Comparison of ENCODE assay signal across 19 cellular contexts in genomic region chr1:3013371-3014038, GRCh38. TPM values are rescaled to one million over a fixed set of nuclear protein-coding genes. Genes with fewer than 3 reads are reported as not detected.
DNase-seq lines count a peak whose midpoint lies in the region; ATAC-seq, FAIRE-seq and TF ChIP-seq lines count a peak whose summit lies in the region.
"Had no signal": no experiment of that assay in that cellular context is flagged by ENCODE, and none has a peak within 500 bp of the region (broad histone marks: within the 10 kb centered on the region; RNA-seq: fewer than 3 reads in every experiment).

No MANE protein-coding gene starts in this region.

- H3K4me2 ChIP-seq in osteoblast (ENCODE audit: insufficient read depth, low read length): no peak overlapping the region
- H3K4me2 ChIP-seq in Karpas-422 (ENCODE audit: low read depth, low read length, poor library complexity, severe bottlenecking): no peak overlapping the region

- H3K9me3 Mint-ChIP-seq in natural killer cell treated with Interleukin-12 subunit alpha and Interleukin-12 subunit beta and Interleukin-15 and Interleukin-18, amount 100 ng/mL, for 72 hours: no peaks in the 10 kb centered on the region
- H3K9me3 Mint-ChIP-seq in natural killer cell: no peaks in the 10 kb centered on the region

- H3K9me3 ChIP-seq in kidney (ENCODE audit: control insufficient read depth in 1 of 2, low read length in 2 of 2) (no peaks in the 10 kb centered on the region), osteoblast (ENCODE audit: low read depth, low read length) (no peaks in the 10 kb centered on the region), Karpas-422 (ENCODE audit: low read length) (no peaks in the 10 kb centered on the region)

- H3K36me3 ChIP-seq in kidney (ENCODE audit: control insufficient read depth in 1 of 2, insufficient read depth in 2 of 2, low read length in 2 of 2): no peaks in the 10 kb centered on the region
- H3K36me3 ChIP-seq in osteoblast (ENCODE audit: insufficient read depth, low read length): no peaks in the 10 kb centered on the region
- no peaks in the 10 kb centered on the region for H3K36me3 ChIP-seq in Karpas-422 (ENCODE audit: insufficient read depth, low read length)

- no peak for TF ChIP-seq CTCF in natural killer cell (IDR thresholded peaks at IDR 0.05)
- no peak for TF ChIP-seq CTCF in kidney (IDR thresholded peaks at IDR 0.05; ENCODE audit: borderline replicate concordance, extremely low read depth, insufficient read depth)
- TF ChIP-seq CTCF in osteoblast (IDR thresholded peaks at IDR 0.05; ENCODE audit: extremely low read depth, low read depth, low read length): no peak
- no peak for TF ChIP-seq CTCF in GM13976 (IDR thresholded peaks at IDR 0.05; ENCODE audit: borderline replicate concordance, control extremely low read depth, extremely low read depth, insufficient read depth, missing control alignments)

- no peak for ATAC-seq in natural killer cell treated with Interleukin-12 subunit alpha and Interleukin-12 subunit beta and Interleukin-15 and Interleukin-18, amount 100 ng/mL, for 72 hours
- no peak for ATAC-seq in natural killer cell

- H3K4me1 ChIP-seq in kidney (ENCODE audit: control insufficient read depth in 1 of 2, insufficient read depth in 1 of 2, low read depth in 1 of 2, low read length in 2 of 2): no peaks in the 10 kb centered on the region
- H3K4me1 ChIP-seq in osteoblast (ENCODE audit: insufficient read depth, low read length): no peaks in the 10 kb centered on the region
- no peaks in the 10 kb centered on the region for H3K4me1 ChIP-seq in Karpas-422 (ENCODE audit: low read length)

- in situ Hi-C loops in GM13976 (cut with MboI; ENCODE audit: low sequenced_read_pairs, unreplicated experiment): no loop called here

- H3K79me2 ChIP-seq in osteoblast (ENCODE audit: insufficient read depth, low read length) (no peaks in the 10 kb centered on the region), Karpas-422 (ENCODE audit: low read length) (no peaks in the 10 kb centered on the region)

- H3K4me1 Mint-ChIP-seq in natural killer cell treated with Interleukin-12 subunit alpha and Interleukin-12 subunit beta and Interleukin-15 and Interleukin-18, amount 100 ng/mL, for 72 hours (ENCODE audit: low read depth in 2 of 2): peaks cover 0 to 4% of the 10 kb centered on the region in 2 donors
- peaks cover 0 to 6% of the 10 kb centered on the region in 2 donors for H3K4me1 Mint-ChIP-seq in natural killer cell
- H3K4me1 Mint-ChIP-seq: CD14-positive monocyte had no signal

- FAIRE-seq in kidney (lab: Jason Lieb, UNC): no peak
- FAIRE-seq: GM12892 had no signal

- no peaks in the 10 kb centered on the region for H3K36me3 Mint-ChIP-seq in natural killer cell treated with Interleukin-12 subunit alpha and Interleukin-12 subunit beta and Interleukin-15 and Interleukin-18, amount 100 ng/mL, for 72 hours
- H3K36me3 Mint-ChIP-seq in natural killer cell: no peaks in the 10 kb centered on the region
- H3K36me3 Mint-ChIP-seq: CD14-positive monocyte had no signal

- no peak overlapping the region for H2AFZ ChIP-seq in osteoblast (ENCODE audit: low read length)
- H2AFZ ChIP-seq in Karpas-422 (ENCODE audit: low read length): no peak overlapping the region

- peaks cover 7 to 8% of the 10 kb centered on the region in 2 donors for H3K27me3 Mint-ChIP-seq in natural killer cell treated with Interleukin-12 subunit alpha and Interleukin-12 subunit beta and Interleukin-15 and Interleukin-18, amount 100 ng/mL, for 72 hours
- H3K27me3 Mint-ChIP-seq in natural killer cell (ENCODE audit: low read depth in 2 of 2): peaks cover 0 to 8% of the 10 kb centered on the region in 2 donors

- H3K27me3 ChIP-seq in osteoblast (ENCODE audit: insufficient read depth, low read length) (no peaks in the 10 kb centered on the region), Karpas-422 (ENCODE audit: low read length) (no peaks in the 10 kb centered on the region)

- intact Hi-C loops in natural killer cell (cut with micrococcal nuclease) (loop anchor here (2.0 kb wide), 1 partner anchor 411 kb away; no protein-coding TSS in a partner anchor), kidney (cut with DNase I) (loop anchor here (10.0 kb wide), 1 partner anchor 411 kb away; no protein-coding TSS in a partner anchor)

- DNase-seq in natural killer cell treated with Interleukin-12 subunit alpha and Interleukin-12 subunit beta and Interleukin-15 and Interleukin-18, amount 100 ng/mL, for 72 hours (ENCODE audit: low spot score): peak; percentile 44
- DNase-seq in natural killer cell (no peak), kidney (peak; percentile 51), osteoblast (ENCODE audit: insufficient read length, low spot score, missing footprints) (peak; percentile 65), NCI-H187 (lab: John Stamatoyannopoulos, UW) (no peak), GM13976 (ENCODE audit: low spot score) (no peak), Karpas-422 (no peak)
- DNase-seq: DMS 273 treated with DMSO at 0.1 percent for 48 hours, H9, IMR-90, Kasumi-1, NCI-H1105, NCI-H1694, NCI-H2107, NCI-H2227 treated with DMSO at 0.1 percent for 48 hours, NCI-H524 had no signal

- no peaks in the 10 kb centered on the region for H3K9me2 ChIP-seq in Karpas-422 (replicated peaks; ENCODE audit: insufficient read depth, low read length)

- H3K4me3 ChIP-seq in kidney (ENCODE audit: low read length in 2 of 2) (no peak overlapping the region), osteoblast (ENCODE audit: insufficient read depth, low read length) (no peak overlapping the region), Karpas-422 (ENCODE audit: low read length) (no peak overlapping the region)

- no peak overlapping the region for H3K27ac Mint-ChIP-seq in natural killer cell treated with Interleukin-12 subunit alpha and Interleukin-12 subunit beta and Interleukin-15 and Interleukin-18, amount 100 ng/mL, for 72 hours
- no peak overlapping the region for H3K27ac Mint-ChIP-seq in natural killer cell
- H3K27ac Mint-ChIP-seq: H9 had no signal

- H3K9ac ChIP-seq in kidney (ENCODE audit: low read length in 2 of 2): no peak overlapping the region
- H3K9ac ChIP-seq in Karpas-422 (ENCODE audit: low read length): no peak overlapping the region

- H3K27ac ChIP-seq in kidney (ENCODE audit: low read depth in 2 of 2, low read length in 2 of 2): no peak overlapping the region
- H3K27ac ChIP-seq in osteoblast (ENCODE audit: low read depth, low read length): no peak overlapping the region
- H3K27ac ChIP-seq in Karpas-422 (ENCODE audit: low read length): no peak overlapping the region

- no peak overlapping the region for H3K4me3 Mint-ChIP-seq in natural killer cell treated with Interleukin-12 subunit alpha and Interleukin-12 subunit beta and Interleukin-15 and Interleukin-18, amount 100 ng/mL, for 72 hours
- no peak overlapping the region for H3K4me3 Mint-ChIP-seq in natural killer cell
- H3K4me3 Mint-ChIP-seq: CD14-positive monocyte had no signal

- H4K20me1 ChIP-seq in osteoblast (ENCODE audit: insufficient read depth, low read length): no peaks in the 10 kb centered on the region
- H4K20me1 ChIP-seq in Karpas-422 (ENCODE audit: insufficient read depth, low read depth, low read length): peaks cover 6% of the 10 kb centered on the region; the same call in 1 of the 2 replicates

RNA-seq across cellular contexts. Expression of gene ACTRT2, which starts 7.8 kb away (rescaled TPM):
- not detected for total RNA-seq in natural killer cell treated with Interleukin-12 subunit alpha and Interleukin-12 subunit beta and Interleukin-15 and Interleukin-18, amount 100 ng/mL, for 72 hours
- total RNA-seq in natural killer cell (not detected), kidney (not detected), osteoblast (not detected in 2 replicates)
- polyA plus RNA-seq in kidney (ENCODE audit: insufficient read depth, low read depth, low replicate concordance): not detected
- not detected in 2 replicates for total RNA-seq in Karpas-422 (2014; rRNA removed; shearing (Covaris generic); ENCODE audit: low replicate concordance)
- total RNA-seq: H9, HT1080, IMR-90 had no signal
- polyA plus RNA-seq: CD14-positive monocyte, IMR-90 had no signal

RNA-seq across cellular contexts. Expression of gene PRDM16, which starts 55.5 kb away (rescaled TPM):
- not detected for total RNA-seq in natural killer cell treated with Interleukin-12 subunit alpha and Interleukin-12 subunit beta and Interleukin-15 and Interleukin-18, amount 100 ng/mL, for 72 hours
- total RNA-seq in natural killer cell (under 1 TPM in 2 of 3 donors, not detected in 1; 0.25 to 0.64 TPM), kidney (21.9 TPM), osteoblast (6.5 and 8.3 TPM in 2 replicates)
- polyA plus RNA-seq in kidney (ENCODE audit: insufficient read depth, low read depth, low replicate concordance): 3.0 TPM
- total RNA-seq in Karpas-422 (2014; rRNA removed; shearing (Covaris generic); ENCODE audit: low replicate concordance): not detected in 2 replicates
- total RNA-seq: HT1080, IMR-90 had no signal
- polyA plus RNA-seq: CD14-positive monocyte had no signal

Comparison
In these comparisons a context has a peak if more than half of its experiments do, and no peak if none do; other contexts are left out.
1. DNase-seq: peak in natural killer cell treated with Interleukin-12 subunit alpha and Interleukin-12 subunit beta and Interleukin-15 and Interleukin-18, amount 100 ng/mL, for 72 hours (single experiment), kidney (single experiment) and osteoblast (single experiment); none in natural killer cell (single experiment), NCI-H187 (0 of 2), GM13976 (single experiment) and Karpas-422 (single experiment).